In the genomic region with DNA sequence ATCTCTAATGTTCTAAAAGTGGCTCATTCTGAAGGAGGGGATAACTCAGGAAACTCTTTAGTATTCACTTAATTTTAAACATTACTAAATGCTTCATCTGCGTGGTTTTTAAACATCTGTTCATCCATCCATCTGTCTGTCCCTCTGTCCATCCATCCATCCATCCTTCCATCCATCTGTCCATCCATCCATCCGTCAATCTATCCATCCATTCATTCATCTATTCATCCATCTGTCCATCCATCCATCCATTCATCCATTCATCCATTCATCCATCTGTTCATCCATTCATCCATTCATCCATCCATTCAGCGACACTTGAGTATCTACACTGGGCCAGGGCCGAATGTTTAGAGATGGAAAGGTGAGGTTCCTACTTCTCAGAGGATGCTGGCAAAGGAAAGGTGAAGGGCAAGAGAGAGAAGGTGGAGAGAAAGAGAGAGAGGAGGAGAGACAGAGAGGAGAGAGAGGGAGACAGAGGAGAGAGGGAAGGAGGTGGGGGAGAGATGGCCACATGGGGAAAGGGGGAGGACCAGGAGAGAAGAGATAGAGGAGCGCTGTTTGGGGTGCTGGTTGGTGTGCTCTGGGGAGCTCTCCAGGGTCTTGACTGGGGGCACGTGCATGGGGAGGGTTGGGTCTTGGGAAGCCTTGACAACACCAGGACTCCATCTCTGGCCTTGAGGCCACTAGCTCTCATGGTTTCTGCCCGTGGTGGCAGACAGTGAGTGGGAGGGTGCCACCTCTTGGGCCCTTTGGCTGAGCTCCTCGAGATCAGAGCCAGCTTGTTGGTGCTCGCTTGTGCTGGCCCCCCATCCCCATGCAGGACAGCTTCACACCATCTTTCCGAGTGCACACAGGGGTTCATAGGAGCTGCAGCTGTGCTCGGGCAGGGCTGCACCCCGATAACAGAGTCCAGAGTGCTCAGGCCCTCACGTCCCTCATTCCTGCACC, we compare ENCODE assay signal across 24 cellular contexts. TPM values are rescaled to one million over a fixed set of nuclear protein-coding genes. Genes with fewer than 3 reads are reported as not detected.
DNase-seq lines count a peak whose midpoint lies in the region; ATAC-seq and TF ChIP-seq lines count a peak whose summit lies in the region.
"Had no signal": no experiment of that assay in that cellular context is flagged by ENCODE, and none has a peak within 500 bp of the region (broad histone marks: within the 10 kb centered on the region; RNA-seq: fewer than 3 reads in every experiment).

No MANE protein-coding gene starts in this region.

- no peaks in the 10 kb centered on the region for H3K9me3 Mint-ChIP-seq in CD4-positive, alpha-beta T cell
- H3K9me3 Mint-ChIP-seq: endodermal cell; stimulated activated naive B cell treated with anti-CD40 and anti-IgM and Interleukin-4, amounts not matched to agents 10 μg/mL and 1 μg/mL and 100 μg/mL, for 72 hours had no signal

- H3K4me3 ChIP-seq in right atrium auricular region (no peak overlapping the region), skeletal muscle tissue (ENCODE audit: low read length in 3 of 3) (no peak overlapping the region), foreskin fibroblast (ENCODE audit: low read depth in 1 of 2, low read length in 2 of 2) (no peak overlapping the region)
- H3K4me3 ChIP-seq: GM23248, tibial artery had no signal

- no peak overlapping the region for H3K9ac ChIP-seq in skeletal muscle tissue (ENCODE audit: low read depth in 1 of 3, low read length in 3 of 3)
- H3K9ac ChIP-seq: GM23248 had no signal

- H3K4me3 Mint-ChIP-seq in CD4-positive, alpha-beta T cell, result no peak overlapping the region
- H3K4me3 Mint-ChIP-seq: activated CD8-positive, alpha-beta T cell treated with anti-CD3 and anti-CD28 coated beads, Interleukin-2, amount 10 ng/mL, durations not matched to agents 7 days and 5 days; brain; endodermal cell; stimulated activated naive B cell treated with anti-CD40 and anti-IgM and Interleukin-4, amounts not matched to agents 10 μg/mL and 1 μg/mL and 100 μg/mL, for 72 hours had no signal

- CTCF ChIA-PET in CD4-positive, alpha-beta T cell (lab: Charles Lee), result interaction anchor here (0.9 kb wide), 1 partner anchor 12 kb away, joined by 3 read pairs; no protein-coding TSS in a partner anchor

- H3K27ac Mint-ChIP-seq in CD4-positive, alpha-beta T cell, result peak overlapping the region; percentile 60
- H3K27ac Mint-ChIP-seq: activated CD8-positive, alpha-beta T cell treated with anti-CD3 and anti-CD28 coated beads, Interleukin-2, amount 10 ng/mL, durations not matched to agents 7 days and 5 days; endodermal cell; stimulated activated naive B cell treated with anti-CD40 and anti-IgM and Interleukin-4, amounts not matched to agents 10 μg/mL and 1 μg/mL and 100 μg/mL, for 72 hours had no signal

- H3K36me3 ChIP-seq in right atrium auricular region (no peaks in the 10 kb centered on the region), skeletal muscle tissue (ENCODE audit: control insufficient read depth in 3 of 3, insufficient read depth in 3 of 3, low read length in 3 of 3) (peaks cover 0 to 11% (median 0%) of the 10 kb centered on the region in 3 donors)
- H3K36me3 ChIP-seq: tibial artery had no signal

- H3K9me3 ChIP-seq in CD4-positive, alpha-beta T cell (ENCODE audit: control insufficient read depth, low read length), result no peaks in the 10 kb centered on the region
- H3K9me3 ChIP-seq in right atrium auricular region, result no peaks in the 10 kb centered on the region
- H3K9me3 ChIP-seq in skeletal muscle tissue (ENCODE audit: control insufficient read depth in 3 of 3, low read length in 3 of 3), result no peaks in the 10 kb centered on the region
- H3K9me3 ChIP-seq: tibial artery had no signal

- peaks cover 35% of the 10 kb centered on the region for H3K36me3 Mint-ChIP-seq in CD4-positive, alpha-beta T cell (ENCODE audit: low read depth)
- H3K36me3 Mint-ChIP-seq: brain had no signal

- H3K4me1 ChIP-seq in right atrium auricular region, result peaks cover 0 to 58% of the 10 kb centered on the region in 2 donors
- peaks cover 74 to 83% (median 81%) of the 10 kb centered on the region in 3 donors for H3K4me1 ChIP-seq in skeletal muscle tissue (ENCODE audit: control insufficient read depth in 3 of 3, insufficient read depth in 3 of 3, low read length in 3 of 3)

- intact Hi-C loops in CD4-positive, alpha-beta T cell (cut with DNase I, micrococcal nuclease), result loop anchor here in 1 of 2 experiments (5.0 kb wide), 1 partner anchor 32 kb away; no protein-coding TSS in a partner anchor

- DNase-seq in CD4-positive, alpha-beta T cell, result no peak
- DNase-seq in caudate nucleus (lab: John Stamatoyannopoulos, UW), result no peak
- DNase-seq in right atrium auricular region (ENCODE audit: low spot score), result no peak
- no peak for DNase-seq in foreskin fibroblast
- no peak for DNase-seq in mesenteric fat pad (ENCODE audit: low spot score)
- DNase-seq: activated CD4-positive, alpha-beta T cell treated with anti-CD3 and anti-CD28 coated beads for 1 hour; activated CD8-positive, alpha-beta T cell treated with anti-CD3 and anti-CD28 coated beads, Interleukin-2, amount 10 ng/mL, durations not matched to agents 7 days and 5 days; activated gamma-delta T cell; activated T-cell treated with anti-CD3 and anti-CD28 coated beads for 4 hours; endodermal cell; GM23248; KG1; NCI-H2171 treated with DMSO at 0.1 percent for 48 hours; NCI-H524 treated with DMSO at 0.1 percent for 48 hours; NK-92 treated with Interleukin-12 subunit alpha and Interleukin-12 subunit beta, amount 100 ng/mL, for 24 hours; retina; SIG-M5; stimulated activated CD4-positive, alpha-beta T cell treated with anti-CD3 and anti-CD28 coated beads, Interleukin-4, amount 100 ng/mL, for 1 hour; stimulated activated naive B cell treated with anti-CD40 and anti-IgM and Interleukin-4, amounts not matched to agents 10 μg/mL and 1 μg/mL and 100 μg/mL, for 72 hours had no signal

- peaks cover 50% of the 10 kb centered on the region for H3K4me1 Mint-ChIP-seq in CD4-positive, alpha-beta T cell (ENCODE audit: low read depth)

- POLR2A ChIA-PET in CD4-positive, alpha-beta T cell (lab: Charles Lee), result no interaction called here

- no peak for ATAC-seq in CD4-positive, alpha-beta T cell (ENCODE audit: poor library complexity)
- no peak for ATAC-seq in HG02840 (IDR thresholded peaks at IDR 0.05; ENCODE audit: low FRiP score, unreplicated experiment)
- no peak for ATAC-seq in GM21737 (IDR thresholded peaks at IDR 0.05; ENCODE audit: unreplicated experiment)
- ATAC-seq: activated CD8-positive, alpha-beta T cell treated with anti-CD3 and anti-CD28 coated beads, Interleukin-2, amount 10 ng/mL, durations not matched to agents 7 days and 5 days; stimulated activated naive B cell treated with anti-CD40 and anti-IgM and Interleukin-4, amounts not matched to agents 10 μg/mL and 1 μg/mL and 100 μg/mL, for 72 hours had no signal

- no peaks in the 10 kb centered on the region for H3K27me3 Mint-ChIP-seq in CD4-positive, alpha-beta T cell
- H3K27me3 Mint-ChIP-seq: brain had no signal

- no peaks in the 10 kb centered on the region for H3K27me3 ChIP-seq in CD4-positive, alpha-beta T cell (ENCODE audit: control insufficient read depth, insufficient read depth, low read length)
- H3K27me3 ChIP-seq in right atrium auricular region (no peaks in the 10 kb centered on the region), skeletal muscle tissue (ENCODE audit: control insufficient read depth in 3 of 3, insufficient read depth in 3 of 3, low read length in 3 of 3) (no peaks in the 10 kb centered on the region)

- TF ChIP-seq CTCF in CD4-positive, alpha-beta T cell (IDR thresholded peaks at IDR 0.05), result no peak
- TF ChIP-seq CTCF in right atrium auricular region (IDR thresholded peaks at IDR 0.05) (no peak), foreskin fibroblast (IDR thresholded peaks at IDR 0.05; ENCODE audit: low read depth, low read length) (no peak)

- H3K27ac ChIP-seq in CD4-positive, alpha-beta T cell (ENCODE audit: low read depth, low read length), result no peak overlapping the region
- H3K27ac ChIP-seq in caudate nucleus (ENCODE audit: low read depth, low read length) (peak overlapping the region; percentile 24), right atrium auricular region (peak overlapping the region; percentile 60 to 73), skeletal muscle tissue (ENCODE audit: low read depth, low read length) (peak overlapping the region; percentile 75)
- H3K27ac ChIP-seq: GM23248, tibial artery had no signal

RNA-seq across cellular contexts. Expression of gene ABCG1, which starts 45.6 kb away (rescaled TPM):
- total RNA-seq in CD4-positive, alpha-beta T cell, result 100 to 1,000 TPM; 109 to 116 TPM
- total RNA-seq in right atrium auricular region (10 to 100 TPM in 1 of 2 donors, 1 to 10 TPM in 1; 7.9 to 12.3 TPM), skeletal muscle tissue (20.4 TPM), mesenteric fat pad (25.9 TPM)
- total RNA-seq: GM23248 had no signal

RNA-seq across cellular contexts. Expression of gene TFF3, which starts 50.7 kb away (rescaled TPM):
- not detected for total RNA-seq in CD4-positive, alpha-beta T cell
- total RNA-seq in right atrium auricular region (1 to 10 TPM; 5.0 TPM), skeletal muscle tissue (5.2 TPM), mesenteric fat pad (5.5 TPM)
- total RNA-seq: activated CD8-positive, alpha-beta T cell treated with anti-CD3 and anti-CD28 coated beads, Interleukin-2, amount 10 ng/mL, durations not matched to agents 7 days and 5 days; GM23248 had no signal
